Comparison of ENCODE assay signal across 20 cellular contexts in the genomic region with DNA sequence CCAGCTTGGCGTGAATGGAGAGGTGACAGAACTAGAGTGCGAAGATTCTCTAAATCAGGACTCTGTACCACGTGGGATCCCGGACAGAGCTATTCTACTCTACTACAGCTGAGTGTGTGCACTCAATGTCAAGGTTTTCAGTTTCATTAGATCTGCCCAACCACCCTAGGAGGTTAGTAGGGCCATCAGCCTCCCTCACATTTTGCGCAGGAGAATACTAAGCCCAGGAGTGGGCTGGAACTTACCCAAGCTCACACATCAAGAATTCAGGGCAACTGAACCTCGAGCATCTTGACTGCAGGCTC.
"Had no signal": no experiment of that assay in that cellular context is flagged by ENCODE, and none has a peak within 500 bp of the region (broad histone marks: within the 10 kb centered on the region; RNA-seq: fewer than 3 reads in every experiment).

No MANE protein-coding gene starts in this region.

- H3K27ac ChIP-seq: breast epithelium, coronary artery, gastroesophageal sphincter, heart left ventricle, ovary, psoas muscle, skin epidermis, suprapubic skin, transverse colon, vagina had no signal

- H3K27me3 Mint-ChIP-seq: stimulated activated naive CD8-positive, alpha-beta T cell treated with anti-CD3 and anti-CD28 coated beads, Interleukin-15, amount 100 ng/mL, for 72 hours had no signal

- FAIRE-seq: endometrium, kidney had no signal

- H3K9me3 ChIP-seq: breast epithelium, gastroesophageal sphincter, heart left ventricle, ovary, psoas muscle, suprapubic skin, transverse colon, vagina had no signal

- H3K4me3 Mint-ChIP-seq: activated naive CD4-positive, alpha-beta T cell treated with anti-CD3 and anti-CD28 coated beads for 36 hours; activated T-helper 17 cell treated with anti-CD3 and anti-CD28 coated beads, Interleukin-2, amount 50 U/mL, for 72 hours; stimulated activated naive CD8-positive, alpha-beta T cell treated with anti-CD3 and anti-CD28 coated beads, Interleukin-15, amount 100 ng/mL, for 72 hours; T-helper 17 cell had no signal

- H3K36me3 ChIP-seq: breast epithelium, gastroesophageal sphincter, heart left ventricle, ovary, suprapubic skin, transverse colon, vagina had no signal

- ATAC-seq: activated T-helper 17 cell treated with anti-CD3 and anti-CD28 coated beads, Interleukin-2, amount 50 U/mL, for 72 hours; gastroesophageal sphincter; left lobe of liver; psoas muscle; T-helper 17 cell had no signal

- H3K4me1 Mint-ChIP-seq: activated T-helper 17 cell treated with anti-CD3 and anti-CD28 coated beads, Interleukin-2, amount 50 U/mL, for 72 hours; stimulated activated naive CD8-positive, alpha-beta T cell treated with anti-CD3 and anti-CD28 coated beads, Interleukin-15, amount 100 ng/mL, for 72 hours had no signal

- H3K27ac Mint-ChIP-seq: activated naive CD4-positive, alpha-beta T cell treated with anti-CD3 and anti-CD28 coated beads for 36 hours; activated T-helper 17 cell treated with anti-CD3 and anti-CD28 coated beads, Interleukin-2, amount 50 U/mL, for 72 hours; stimulated activated naive CD8-positive, alpha-beta T cell treated with anti-CD3 and anti-CD28 coated beads, Interleukin-15, amount 100 ng/mL, for 72 hours; T-helper 17 cell had no signal

- DNase-seq: activated CD4-positive, alpha-beta T cell treated with anti-CD3 and anti-CD28 coated beads, Interleukin-2, amount 50 U/mL, for 1 hour; activated CD4-positive, CD25-positive, alpha-beta regulatory T cell treated with anti-CD3 and anti-CD28 coated beads, Interleukin-2, amount 50 U/mL, for 72 hours; activated T-cell treated with anti-CD3 and anti-CD28 coated beads for 4 hours; heart left ventricle; ovary; psoas muscle; stimulated activated naive CD8-positive, alpha-beta T cell treated with anti-CD3 and anti-CD28 coated beads, Interleukin-15, amount 100 ng/mL, for 72 hours; T-helper 17 cell; transverse colon had no signal

- H3K27me3 ChIP-seq: breast epithelium, gastroesophageal sphincter, heart left ventricle, ovary, suprapubic skin, transverse colon, vagina had no signal

- H3K9me3 Mint-ChIP-seq: activated naive CD4-positive, alpha-beta T cell treated with anti-CD3 and anti-CD28 coated beads for 36 hours; activated T-helper 17 cell treated with anti-CD3 and anti-CD28 coated beads, Interleukin-2, amount 50 U/mL, for 72 hours; stimulated activated naive CD8-positive, alpha-beta T cell treated with anti-CD3 and anti-CD28 coated beads, Interleukin-15, amount 100 ng/mL, for 72 hours had no signal

- H3K4me1 ChIP-seq: breast epithelium, gastroesophageal sphincter, heart left ventricle, psoas muscle, suprapubic skin, transverse colon, vagina had no signal

- H3K4me3 ChIP-seq: breast epithelium, coronary artery, gastroesophageal sphincter, heart left ventricle, ovary, psoas muscle, skin epidermis, suprapubic skin, transverse colon, vagina had no signal
